Comparison of ENCODE assay signal across 8 cellular contexts in the genomic region with DNA sequence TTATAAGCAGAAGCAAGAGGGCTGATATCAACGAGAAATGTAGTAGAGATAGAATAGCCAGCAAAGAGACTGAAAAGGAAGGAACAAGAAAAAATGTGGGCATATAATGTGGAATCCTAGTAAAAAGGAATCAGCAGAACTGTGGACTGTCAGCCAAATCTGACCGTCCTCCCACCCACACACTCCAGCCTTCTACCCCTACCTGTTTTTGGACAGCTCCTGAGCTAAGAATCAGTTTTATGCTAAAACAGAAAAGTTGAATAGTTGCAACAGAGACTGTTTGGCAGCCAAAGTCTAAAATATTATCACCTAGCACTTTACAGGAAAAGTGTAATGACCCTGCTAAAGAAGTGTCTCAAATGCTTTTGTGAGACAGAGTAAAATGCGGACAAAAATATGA.
"Had no signal": no experiment of that assay in that cellular context is flagged by ENCODE, and none has a peak within 500 bp of the region (broad histone marks: within the 10 kb centered on the region; RNA-seq: fewer than 3 reads in every experiment).

No MANE protein-coding gene starts in this region.

- H3K4me3 ChIP-seq: GM12878 had no signal

- ATAC-seq: GM12878 had no signal

- FAIRE-seq: G401.6, GM12878, GM12891, GM12892, GM18507, GM19239 had no signal

- DNase-seq: GDM1, GF-D8 had no signal
